Comparison of ENCODE assay signal across 12 cellular contexts in the genomic region with DNA sequence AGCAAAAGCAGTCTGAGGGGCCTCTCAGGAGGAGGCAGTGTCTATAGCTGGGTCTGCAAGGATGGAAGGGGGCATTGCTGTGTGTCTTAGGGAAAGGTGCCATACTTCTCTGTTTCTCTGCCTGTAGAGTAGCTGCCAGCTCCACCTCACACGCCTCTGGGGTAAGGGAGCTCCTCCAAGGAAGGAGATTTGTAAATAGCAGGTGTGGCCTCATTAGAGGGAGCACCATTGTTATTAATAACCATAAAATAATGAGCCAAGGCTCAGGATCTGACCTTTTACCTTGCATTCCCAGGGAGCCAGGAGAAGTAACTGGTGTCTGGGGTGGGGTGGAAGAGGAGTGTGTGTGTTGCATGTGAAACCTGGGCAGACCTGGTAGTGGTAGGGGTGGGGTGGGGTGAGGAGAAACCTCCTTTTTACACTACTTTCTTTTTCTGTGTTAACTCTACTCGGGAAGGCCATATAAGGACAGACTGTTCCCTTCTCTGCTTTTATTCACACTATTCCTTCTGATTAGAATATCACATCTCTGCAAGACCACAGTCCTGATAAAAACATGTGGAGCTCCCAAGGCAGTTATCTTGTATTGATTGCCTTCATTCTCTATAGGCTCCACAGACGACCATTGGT. TPM values are rescaled to one million over a fixed set of nuclear protein-coding genes. Genes with fewer than 3 reads are reported as not detected.
DNase-seq lines count a peak whose midpoint lies in the region; ATAC-seq and TF ChIP-seq lines count a peak whose summit lies in the region.
"Had no signal": no experiment of that assay in that cellular context is flagged by ENCODE, and none has a peak within 500 bp of the region (broad histone marks: within the 10 kb centered on the region; RNA-seq: fewer than 3 reads in every experiment).

No MANE protein-coding gene starts in this region.

- TF ChIP-seq CTCF in MCF 10A (IDR thresholded peaks at IDR 0.05; ENCODE audit: unreplicated experiment), result no peak

- no TSS peak for BruUV-seq in MCF 10A (replicated peaks; lab: Mats Ljungman, UMichigan)

- H3K27ac ChIP-seq in KOPT-K1 (ENCODE audit: low read depth, low read length, poor library complexity, severe bottlenecking) (peak overlapping the region; percentile 75), duodenal mucosa (ENCODE audit: low read depth, low read length) (peak overlapping the region; percentile 87)
- H3K27ac ChIP-seq: SJSA1 had no signal

- no peaks in the 10 kb centered on the region for H3K36me3 ChIP-seq in KOPT-K1 (ENCODE audit: insufficient read depth, low read length)
- H3K36me3 ChIP-seq in duodenal mucosa (ENCODE audit: control insufficient read depth in 1 of 2, insufficient read depth in 2 of 2, low read length in 2 of 2), result no peaks in the 10 kb centered on the region
- H3K36me3 ChIP-seq: heart left ventricle had no signal

- peaks cover 66 to 68% of the 10 kb centered on the region in 2 donors for H3K4me1 ChIP-seq in duodenal mucosa (ENCODE audit: control insufficient read depth in 1 of 2, insufficient read depth in 2 of 2, low read length in 2 of 2)

- POLR2A ChIA-PET in MCF 10A (lab: Yijun Ruan, JAX), result interaction anchor here (0.5 to 4.2 kb wide), 6 partner anchors 8 to 543 kb away, joined by 4 to 35 read pairs (median 6); partner anchors contain the start of genes MAN2C1 and PPCDC

- peak overlapping the region; percentile 4 to 56 for H3K4me3 ChIP-seq in duodenal mucosa (ENCODE audit: low read depth in 1 of 2, low read length in 2 of 2)
- H3K4me3 ChIP-seq: heart left ventricle, SJSA1 had no signal

- H3K27me3 ChIP-seq in duodenal mucosa (ENCODE audit: control insufficient read depth in 1 of 2, insufficient read depth in 2 of 2, low read length in 2 of 2), result no peaks in the 10 kb centered on the region
- H3K27me3 ChIP-seq: heart left ventricle, SJSA1 had no signal

- no peak for DNase-seq in activated naive CD4-positive, alpha-beta T cell treated with anti-CD3 and anti-CD28 coated beads for 36 hours
- no peak for DNase-seq in KG1 (lab: John Stamatoyannopoulos, UW)
- DNase-seq in MCF 10A (ENCODE audit: unreplicated experiment), result no peak

- H3K4me1 Mint-ChIP-seq in activated naive CD4-positive, alpha-beta T cell treated with anti-CD3 and anti-CD28 coated beads, Interleukin-2, amount 50 U/mL, for 24 hours, result peaks cover 35% of the 10 kb centered on the region
- peaks cover 33% of the 10 kb centered on the region for H3K4me1 Mint-ChIP-seq in activated naive CD4-positive, alpha-beta T cell treated with anti-CD3 and anti-CD28 coated beads for 36 hours (ENCODE audit: low read depth)
- peaks cover 36% of the 10 kb centered on the region for H3K4me1 Mint-ChIP-seq in stimulated activated memory B cell treated with anti-CD40 and anti-IgM and Interleukin-4, amounts not matched to agents 10 μg/mL and 1 μg/mL and 100 μg/mL, for 72 hours
- H3K4me1 Mint-ChIP-seq in MCF 10A (ENCODE audit: insufficient read depth, unreplicated experiment), result peaks cover 11% of the 10 kb centered on the region

- CTCF ChIA-PET in activated naive CD4-positive, alpha-beta T cell treated with anti-CD3 and anti-CD28 coated beads for 36 hours (lab: Charles Lee), result interaction anchor here (0.8 to 1.3 kb wide), 2 partner anchors 156 to 170 kb away, joined by 3 to 4 read pairs; no protein-coding TSS in a partner anchor
- CTCF ChIA-PET in MCF 10A (lab: Yijun Ruan, JAX), result interaction anchor here (0.6 to 3.7 kb wide), 5 partner anchors 17 to 169 kb away, joined by 4 to 21 read pairs (median 5); no protein-coding TSS in a partner anchor

- peak overlapping the region; percentile 60 to 65 for H3K9ac ChIP-seq in duodenal mucosa (ENCODE audit: low read depth in 1 of 2, low read length in 2 of 2)

- intact Hi-C loops in activated naive CD4-positive, alpha-beta T cell treated with anti-CD3 and anti-CD28 coated beads for 36 hours (cut with micrococcal nuclease), result no loop called here
- intact Hi-C loops in MCF 10A (cut with micrococcal nuclease), result no loop called here

- no peak for ATAC-seq in stimulated activated memory B cell treated with anti-CD40 and anti-IgM and Interleukin-4, amounts not matched to agents 10 μg/mL and 1 μg/mL and 100 μg/mL, for 72 hours
- ATAC-seq in HG03457 (IDR thresholded peaks at IDR 0.05; ENCODE audit: unreplicated experiment), result no peak
- ATAC-seq: heart left ventricle, left lobe of liver had no signal

- no peak overlapping the region for H3K4me3 Mint-ChIP-seq in activated naive CD4-positive, alpha-beta T cell treated with anti-CD3 and anti-CD28 coated beads, Interleukin-2, amount 50 U/mL, for 24 hours
- no peak overlapping the region for H3K4me3 Mint-ChIP-seq in activated naive CD4-positive, alpha-beta T cell treated with anti-CD3 and anti-CD28 coated beads for 36 hours
- no peak overlapping the region for H3K4me3 Mint-ChIP-seq in stimulated activated memory B cell treated with anti-CD40 and anti-IgM and Interleukin-4, amounts not matched to agents 10 μg/mL and 1 μg/mL and 100 μg/mL, for 72 hours
- no peak overlapping the region for H3K4me3 Mint-ChIP-seq in MCF 10A (ENCODE audit: unreplicated experiment)

- H3K27ac Mint-ChIP-seq in activated naive CD4-positive, alpha-beta T cell treated with anti-CD3 and anti-CD28 coated beads, Interleukin-2, amount 50 U/mL, for 24 hours, result peak overlapping the region; percentile 41
- H3K27ac Mint-ChIP-seq in activated naive CD4-positive, alpha-beta T cell treated with anti-CD3 and anti-CD28 coated beads for 36 hours, result no peak overlapping the region
- H3K27ac Mint-ChIP-seq in stimulated activated memory B cell treated with anti-CD40 and anti-IgM and Interleukin-4, amounts not matched to agents 10 μg/mL and 1 μg/mL and 100 μg/mL, for 72 hours, result peak overlapping the region; percentile 33
- no peak overlapping the region for H3K27ac Mint-ChIP-seq in MCF 10A (ENCODE audit: low read depth, unreplicated experiment)

- H3K9me3 ChIP-seq in KOPT-K1 (ENCODE audit: insufficient read depth, low read length, poor library complexity, severe bottlenecking) (no peaks in the 10 kb centered on the region), duodenal mucosa (ENCODE audit: control insufficient read depth in 1 of 2, low read length in 2 of 2) (no peaks in the 10 kb centered on the region)
- H3K9me3 ChIP-seq: heart left ventricle, SJSA1 had no signal

- H3K9me3 Mint-ChIP-seq in activated naive CD4-positive, alpha-beta T cell treated with anti-CD3 and anti-CD28 coated beads, Interleukin-2, amount 50 U/mL, for 24 hours, result no peaks in the 10 kb centered on the region
- H3K9me3 Mint-ChIP-seq in activated naive CD4-positive, alpha-beta T cell treated with anti-CD3 and anti-CD28 coated beads for 36 hours, result no peaks in the 10 kb centered on the region
- H3K9me3 Mint-ChIP-seq in stimulated activated memory B cell treated with anti-CD40 and anti-IgM and Interleukin-4, amounts not matched to agents 10 μg/mL and 1 μg/mL and 100 μg/mL, for 72 hours, result no peaks in the 10 kb centered on the region
- H3K9me3 Mint-ChIP-seq in MCF 10A (ENCODE audit: unreplicated experiment), result no peaks in the 10 kb centered on the region

- peaks cover 1% of the 10 kb centered on the region for H3K27me3 Mint-ChIP-seq in activated naive CD4-positive, alpha-beta T cell treated with anti-CD3 and anti-CD28 coated beads, Interleukin-2, amount 50 U/mL, for 24 hours
- peaks cover 5% of the 10 kb centered on the region for H3K27me3 Mint-ChIP-seq in activated naive CD4-positive, alpha-beta T cell treated with anti-CD3 and anti-CD28 coated beads for 36 hours (ENCODE audit: low read depth)
- H3K27me3 Mint-ChIP-seq in stimulated activated memory B cell treated with anti-CD40 and anti-IgM and Interleukin-4, amounts not matched to agents 10 μg/mL and 1 μg/mL and 100 μg/mL, for 72 hours, result no peaks in the 10 kb centered on the region
- no peaks in the 10 kb centered on the region for H3K27me3 Mint-ChIP-seq in MCF 10A (ENCODE audit: insufficient read depth, unreplicated experiment)

- H3K36me3 Mint-ChIP-seq in activated naive CD4-positive, alpha-beta T cell treated with anti-CD3 and anti-CD28 coated beads, Interleukin-2, amount 50 U/mL, for 24 hours, result no peaks in the 10 kb centered on the region
- no peaks in the 10 kb centered on the region for H3K36me3 Mint-ChIP-seq in activated naive CD4-positive, alpha-beta T cell treated with anti-CD3 and anti-CD28 coated beads for 36 hours (ENCODE audit: low read depth)
- no peaks in the 10 kb centered on the region for H3K36me3 Mint-ChIP-seq in stimulated activated memory B cell treated with anti-CD40 and anti-IgM and Interleukin-4, amounts not matched to agents 10 μg/mL and 1 μg/mL and 100 μg/mL, for 72 hours
- H3K36me3 Mint-ChIP-seq in MCF 10A (ENCODE audit: insufficient read depth, unreplicated experiment), result peaks cover 2% of the 10 kb centered on the region

RNA-seq across cellular contexts. Expression of gene C15orf39, which starts 2.2 kb away (rescaled TPM):
- 1 to 10 TPM; 7.4 to 8.7 TPM for total RNA-seq in activated naive CD4-positive, alpha-beta T cell treated with anti-CD3 and anti-CD28 coated beads for 36 hours
- total RNA-seq in MCF 10A (2022), result 13.3 and 17.2 TPM in 2 replicates

RNA-seq across cellular contexts. Expression of gene GOLGA6C, which starts 58.7 kb away (rescaled TPM):
- under 1 TPM in 1 of 2 experiments, not detected in 1; 0.10 TPM for total RNA-seq in activated naive CD4-positive, alpha-beta T cell treated with anti-CD3 and anti-CD28 coated beads for 36 hours
- total RNA-seq in MCF 10A (2022), result not detected in 2 replicates
- total RNA-seq: heart left ventricle, left lobe of liver, osteocyte, SJSA1 had no signal

Comparison
In these comparisons a context has a peak if more than half of its experiments do, and no peak if none do; other contexts are left out.
1. H3K27ac Mint-ChIP-seq: peak in activated naive CD4-positive, alpha-beta T cell treated with anti-CD3 and anti-CD28 coated beads, Interleukin-2, amount 50 U/mL, for 24 hours (single experiment) and stimulated activated memory B cell treated with anti-CD40 and anti-IgM and Interleukin-4, amounts not matched to agents 10 μg/mL and 1 μg/mL and 100 μg/mL, for 72 hours (single experiment); none in activated naive CD4-positive, alpha-beta T cell treated with anti-CD3 and anti-CD28 coated beads for 36 hours (single experiment) and MCF 10A (single experiment).